11 cellular contexts compared by ENCODE assay signal in genomic region chr11:96213500-96213899, GRCh38.
DNase-seq lines count a peak whose midpoint lies in the region; ATAC-seq and TF ChIP-seq lines count a peak whose summit lies in the region.
"Had no signal": no experiment of that assay in that cellular context is flagged by ENCODE, and none has a peak within 500 bp of the region (broad histone marks: within the 10 kb centered on the region; RNA-seq: fewer than 3 reads in every experiment).

No MANE protein-coding gene starts in this region.

- no peaks in the 10 kb centered on the region for H3K36me3 Mint-ChIP-seq in nephron progenitor cell (ENCODE audit: low read depth)

- H3K9me3 ChIP-seq in IMR-90 (ENCODE audit: control insufficient read depth, insufficient read depth, low read length) = no peaks in the 10 kb centered on the region

- H3K27me3 ChIP-seq in IMR-90 (ENCODE audit: control insufficient read depth, insufficient read depth, low read length) = no peaks in the 10 kb centered on the region

- H3K27me3 Mint-ChIP-seq in nephron progenitor cell (ENCODE audit: low read depth, poor library complexity) = no peaks in the 10 kb centered on the region

- CTCF ChIA-PET in IMR-90 (lab: Yijun Ruan, JAX) = interaction anchor here (1.4 to 3.9 kb wide), 2 partner anchors 16 to 130 kb away, joined by 6 to 17 read pairs; partner anchors contain the start of gene MAML2

- H2AK9ac ChIP-seq in IMR-90 (replicated peaks; ENCODE audit: low read depth, low read length, poor library complexity) = no peak overlapping the region

- peak; percentile 5; the same call in 1 of the 2 replicates for ATAC-seq in IMR-90 (ENCODE audit: low read depth)
- ATAC-seq in GM21717 (IDR thresholded peaks at IDR 0.05; ENCODE audit: unreplicated experiment) = no peak
- ATAC-seq in HG02938 (IDR thresholded peaks at IDR 0.05; ENCODE audit: unreplicated experiment) = no peak

- H3K4me1 Mint-ChIP-seq in nephron progenitor cell = peaks cover 82% of the 10 kb centered on the region

- 0 out of 2 replicates have a peak overlapping the region, but pooled peaks have one; percentile 16 for H3K4ac ChIP-seq in IMR-90 (ENCODE audit: low read depth, low read length)

- 0 out of 3 replicates have a peak overlapping the region, but pooled peaks have one; percentile 78 for H2BK15ac ChIP-seq in IMR-90 (ENCODE audit: low read depth, low read length)

- peaks cover 28 to 63% of the 10 kb centered on the region in 2 experiments for H3K79me1 ChIP-seq in IMR-90 (ENCODE audit: low read depth in 1 of 2, low read length in 2 of 2)

- no peaks in the 10 kb centered on the region for H3K36me3 ChIP-seq in IMR-90 (ENCODE audit: control insufficient read depth, insufficient read depth, low read length)

- H3K56ac ChIP-seq in IMR-90 (ENCODE audit: extremely low read depth, insufficient read depth, low read length) = no peak overlapping the region

- peak overlapping the region; percentile 3; the same call in 1 of the 2 replicates for H3K14ac ChIP-seq in IMR-90 (replicated peaks; ENCODE audit: low read depth, low read length)

- no peak for TF ChIP-seq RAD21 in IMR-90 (IDR thresholded peaks at IDR 0.05; ENCODE audit: low read length)

- no peak overlapping the region for H2BK20ac ChIP-seq in IMR-90 (ENCODE audit: low read depth, low read length)

- peak overlapping the region; percentile 52 for H3K27ac ChIP-seq in IMR-90 (ENCODE audit: insufficient read depth, low read length)

- no peak overlapping the region for H4K91ac ChIP-seq in IMR-90 (ENCODE audit: insufficient read depth, low read depth, low read length)

- peak overlapping the region; percentile 92 for H2BK5ac ChIP-seq in IMR-90 (ENCODE audit: low read depth, low read length, poor library complexity, severe bottlenecking)

- no TSS peak for BruUV-seq in IMR-90 (replicated peaks; lab: Mats Ljungman, UMichigan)

- H3K9ac ChIP-seq in IMR-90 (ENCODE audit: low read depth, low read length) = no peak overlapping the region; the same call in 1 of the 2 replicates

- peak overlapping the region; percentile 64 for H3K27ac Mint-ChIP-seq in nephron progenitor cell

- DNase-seq in AG09319 (ENCODE audit: extremely low read depth, low read depth) (peak; percentile 48), IMR-90 (peak; percentile 87), dedifferentiated amniotic fluid mesenchymal stem cell (ENCODE audit: extremely low spot score) (peak; percentile 62), nephron progenitor cell (no peak), GDM1 (lab: John Stamatoyannopoulos, UW) (no peak), C1 segment of cervical spinal cord (lab: John Stamatoyannopoulos, UW) (no peak)
- DNase-seq: GF-D8, GOT3, KBM-7 had no signal

- in situ Hi-C loops in IMR-90 (cut with MboI; ENCODE audit: low sequenced_read_pairs) = no loop called here

- POLR2A ChIA-PET in IMR-90 (lab: Charles Lee; ENCODE audit: unreplicated experiment) = no interaction called here

- H4K5ac ChIP-seq in IMR-90 (ENCODE audit: low read depth, low read length) = no peak overlapping the region

- TF ChIP-seq POLR2A in IMR-90 (IDR thresholded peaks at IDR 0.05; ENCODE audit: low read depth, low read length) = no peak

- peak overlapping the region; percentile 76; the same call in 1 of the 2 replicates for H3K4me2 ChIP-seq in IMR-90 (ENCODE audit: low read depth, low read length)

- no peaks in the 10 kb centered on the region for H3K9me3 Mint-ChIP-seq in nephron progenitor cell

- 0% methylated on average over 1 of the region's 2 CpGs; no CpG with 5 or more reads in 1 of the 2 experiments for WGBS in IMR-90 (ENCODE audit: extremely low coverage in 2 of 2, insufficient read length in 1 of 2), 2 experiments

- H3K4me1 ChIP-seq in IMR-90 (ENCODE audit: control insufficient read depth, insufficient read depth, low read length) = peaks cover 36% of the 10 kb centered on the region

- H3K4me3 Mint-ChIP-seq in nephron progenitor cell = no peak overlapping the region

- peak overlapping the region; percentile 29; the same call in 1 of the 2 replicates for H2BK120ac ChIP-seq in IMR-90 (ENCODE audit: low read depth, low read length)

- no peak overlapping the region for H4K8ac ChIP-seq in IMR-90 (ENCODE audit: low read depth in 2 of 2, low read length in 2 of 2)

- TF ChIP-seq CTCF in AG09319 (IDR thresholded peaks at IDR 0.05; ENCODE audit: low read depth, low read length) (no peak), IMR-90 (conservative IDR thresholded peaks at IDR 0.05; ENCODE audit: low read depth, low read length) (no peak), nephron progenitor cell (IDR thresholded peaks at IDR 0.05) (no peak)

- intact Hi-C loops in IMR-90 (cut with micrococcal nuclease) = loop anchor here (10.0 kb wide), 1 partner anchor 159 kb away; no protein-coding TSS in a partner anchor

- no peak overlapping the region for H2AFZ ChIP-seq in IMR-90 (replicated peaks; ENCODE audit: low read length, poor library complexity)

- H2AK5ac ChIP-seq in IMR-90 (ENCODE audit: low read depth, low read length) = no peak overlapping the region

- H3K23ac ChIP-seq in IMR-90 (ENCODE audit: low read depth, low read length) = no peak overlapping the region

- dilution Hi-C loops in IMR-90 (cut with HindIII; ENCODE audit: low sequenced_read_pairs, unreplicated experiment) = no loop called here

- H3K9me1 ChIP-seq in IMR-90 (ENCODE audit: insufficient read depth, low read length) = peaks cover 17% of the 10 kb centered on the region

- H4K20me1 ChIP-seq in IMR-90 (ENCODE audit: insufficient read depth, low read length) = no peaks in the 10 kb centered on the region

- H3K4me3 ChIP-seq in IMR-90 (ENCODE audit: insufficient read depth, low read depth, low read length) = no peak overlapping the region

- H3K18ac ChIP-seq in IMR-90 (ENCODE audit: low read depth, low read length) = peak overlapping the region; percentile 14; the same call in 1 of the 2 replicates

TF ChIP-seq in IMR-90, 13 proteins besides CTCF, POLR2A, EP300 and RAD21:
- no peak for TF ChIP-seq CEBPB (IDR thresholded peaks at IDR 0.05; ENCODE audit: low read depth, low read length)
- no peak for TF ChIP-seq RFX5 (IDR thresholded peaks at IDR 0.05; ENCODE audit: low read depth, low read length)
- TF ChIP-seq CHD1 (IDR thresholded peaks at IDR 0.05; ENCODE audit: low read depth, low read length) = 0 out of 2 replicates have a peak, but pooled peaks have one; percentile 49
- no peak for TF ChIP-seq RCOR1 (IDR thresholded peaks at IDR 0.05; ENCODE audit: insufficient replicate concordance, low read length)
- no peak for TF ChIP-seq MXI1 (IDR thresholded peaks at IDR 0.05; ENCODE audit: borderline replicate concordance, low read depth, low read length)
- TF ChIP-seq USF2 (IDR thresholded peaks at IDR 0.05; ENCODE audit: low read depth, low read length) = no peak
- no peak for TF ChIP-seq BHLHE40 (IDR thresholded peaks at IDR 0.05; ENCODE audit: low read depth, low read length)
- no peak; the same call in 1 of the 2 replicates for TF ChIP-seq SMC3 (IDR thresholded peaks at IDR 0.05; ENCODE audit: low read depth, low read length)

Comparison
In these comparisons a context has a peak if more than half of its experiments do, and no peak if none do; other contexts are left out.
1. DNase-seq: peak in AG09319 (single experiment), IMR-90 (single experiment) and dedifferentiated amniotic fluid mesenchymal stem cell (single experiment); none in nephron progenitor cell (single experiment), GDM1 (single experiment) and C1 segment of cervical spinal cord (0 of 14).